15 cellular contexts compared by ENCODE assay signal in genomic region chr2:189261431-189261841, GRCh38.
DNase-seq lines count a peak whose midpoint lies in the region; ATAC-seq, FAIRE-seq and TF ChIP-seq lines count a peak whose summit lies in the region.
"Had no signal": no experiment of that assay in that cellular context is flagged by ENCODE, and none has a peak within 500 bp of the region (broad histone marks: within the 10 kb centered on the region; RNA-seq: fewer than 3 reads in every experiment).

No MANE protein-coding gene starts in this region.

- TF ChIP-seq CTCF in RWPE1 (conservative IDR thresholded peaks at IDR 0.05; ENCODE audit: low read depth) (no peak), H1 (IDR thresholded peaks at IDR 0.05; ENCODE audit: control extremely low read depth in 1 of 3, insufficient read depth in 1 of 3, low read depth in 1 of 3, low read length in 3 of 3) (no peak), GM10266 (IDR thresholded peaks at IDR 0.05; ENCODE audit: control insufficient read depth, insufficient read depth, low read depth, missing control alignments) (no peak), endodermal cell (conservative IDR thresholded peaks at IDR 0.05) (no peak)

- H4K8ac ChIP-seq in H1 (ENCODE audit: extremely low read depth, insufficient read depth, low read length), result no peak overlapping the region

- TF ChIP-seq RAD21 in H1 (IDR thresholded peaks at IDR 0.05 in 1 of 2, conservative IDR thresholded peaks at IDR 0.05 in 1 of 2; ENCODE audit: low read depth in 2 of 2, low read length in 2 of 2), result no peak

- no peak overlapping the region for H4K5ac ChIP-seq in H1 (ENCODE audit: insufficient read length, low read depth, low read length)

- no peak overlapping the region for H3K27ac ChIP-seq in RWPE1
- H3K27ac ChIP-seq in H1 (ENCODE audit: low read depth, low read length), result no peak overlapping the region
- H3K27ac ChIP-seq in naive thymus-derived CD4-positive, alpha-beta T cell (ENCODE audit: low read depth, low read length), result no peak overlapping the region
- no peak overlapping the region for H3K27ac ChIP-seq in endodermal cell (ENCODE audit: low read depth, low read length)
- H3K27ac ChIP-seq: adrenal gland had no signal

- no peak for TF ChIP-seq EP300 in H1 (IDR thresholded peaks at IDR 0.05; ENCODE audit: borderline replicate concordance in 1 of 2, low read depth in 2 of 2, low read length in 2 of 2)

- H3K9ac ChIP-seq in H1 (replicated peaks in 1 of 4; ENCODE audit: extremely low read depth in 1 of 4, low read depth in 3 of 4, low read length in 3 of 4), result no peak overlapping the region
- H3K9ac ChIP-seq in endodermal cell (ENCODE audit: extremely low read depth, low read length, poor library complexity, severe bottlenecking), result no peak overlapping the region

- TF ChIP-seq POLR2A in H1 (IDR thresholded peaks at IDR 0.05; ENCODE audit: control extremely low read depth in 1 of 2, low read depth in 2 of 2, low read length in 2 of 2), result no peak

- no peak overlapping the region for H3K56ac ChIP-seq in H1 (replicated peaks; ENCODE audit: insufficient read length, low read depth, low read length)

- peak overlapping the region in 5 of 10 donors; percentile 4 to 33 (median 27) for H3K4me3 Mint-ChIP-seq in naive thymus-derived CD4-positive, alpha-beta T cell
- H3K4me3 Mint-ChIP-seq in endodermal cell, result no peak overlapping the region
- H3K4me3 Mint-ChIP-seq: activated CD4-positive, alpha-beta memory T cell treated with anti-CD3 and anti-CD28 coated beads for 36 hours had no signal

- H3K14ac ChIP-seq in H1 (ENCODE audit: insufficient read length), result no peak overlapping the region

- H4K20me1 ChIP-seq in H1 (replicated peaks in 1 of 2; ENCODE audit: control insufficient read depth in 1 of 2, insufficient read depth in 2 of 2, low read length in 2 of 2), result no peaks in the 10 kb centered on the region

- H3K36me3 Mint-ChIP-seq in naive thymus-derived CD4-positive, alpha-beta T cell, result peaks cover 0 to 3% (median 0%) of the 10 kb centered on the region in 5 donors
- no peaks in the 10 kb centered on the region for H3K36me3 Mint-ChIP-seq in endodermal cell (ENCODE audit: low read depth)
- H3K36me3 Mint-ChIP-seq: activated CD4-positive, alpha-beta memory T cell treated with anti-CD3 and anti-CD28 coated beads for 36 hours had no signal

- no peak overlapping the region for H2BK15ac ChIP-seq in H1 (ENCODE audit: low read length)

- intact Hi-C loops in naive thymus-derived CD4-positive, alpha-beta T cell (cut with micrococcal nuclease), result no loop called here

- H3K4me2 ChIP-seq in H1 (ENCODE audit: insufficient read depth in 1 of 2, low read depth in 2 of 2, low read length in 2 of 2), result no peak overlapping the region

- no peak for FAIRE-seq in H1 (lab: Jason Lieb, UNC)
- FAIRE-seq: GM12878 had no signal

- peaks cover 0 to 7% (median 0%) of the 10 kb centered on the region in 11 donors for H3K9me3 Mint-ChIP-seq in naive thymus-derived CD4-positive, alpha-beta T cell
- H3K9me3 Mint-ChIP-seq in endodermal cell, result peaks cover 10% of the 10 kb centered on the region

- no peak overlapping the region for H2BK5ac ChIP-seq in H1 (ENCODE audit: low read depth, low read length)

- peak overlapping the region in 2 of 9 donors; percentile 11 to 12 for H3K27ac Mint-ChIP-seq in naive thymus-derived CD4-positive, alpha-beta T cell
- H3K27ac Mint-ChIP-seq in endodermal cell, result no peak overlapping the region
- H3K27ac Mint-ChIP-seq: activated CD4-positive, alpha-beta memory T cell treated with anti-CD3 and anti-CD28 coated beads for 36 hours had no signal

- no peak overlapping the region for H2BK12ac ChIP-seq in H1 (ENCODE audit: low read depth, low read length)

- no peak overlapping the region for H3K4ac ChIP-seq in H1 (replicated peaks; ENCODE audit: insufficient read length, low read depth, low read length)

- peak; percentile 44 for ATAC-seq in naive thymus-derived CD4-positive, alpha-beta T cell
- ATAC-seq: GM12878 had no signal

- H2AFZ ChIP-seq in H1 (ENCODE audit: low read length), result peak overlapping the region; percentile 30; the same call in 1 of the 2 replicates

- no peak overlapping the region for H3K23ac ChIP-seq in H1 (ENCODE audit: insufficient read length)

- H3K27me3 Mint-ChIP-seq in naive thymus-derived CD4-positive, alpha-beta T cell, result no peaks in the 10 kb centered on the region
- H3K27me3 Mint-ChIP-seq in endodermal cell (ENCODE audit: insufficient read depth), result no peaks in the 10 kb centered on the region
- H3K27me3 Mint-ChIP-seq: activated CD4-positive, alpha-beta memory T cell treated with anti-CD3 and anti-CD28 coated beads for 36 hours had no signal

- H3K18ac ChIP-seq in H1 (ENCODE audit: extremely low read depth, low read length), result no peak overlapping the region

- H2BK20ac ChIP-seq in H1 (ENCODE audit: low read length), result no peak overlapping the region

- H3K4me3 ChIP-seq in H1 (ENCODE audit: extremely low read depth in 1 of 4, insufficient read depth in 2 of 4, low read depth in 3 of 4, low read length in 4 of 4) (no peak overlapping the region), endodermal cell (ENCODE audit: low read length) (no peak overlapping the region)
- H3K4me3 ChIP-seq in naive thymus-derived CD4-positive, alpha-beta T cell (ENCODE audit: low read length), result no peak overlapping the region
- H3K4me3 ChIP-seq: adrenal gland, GM12878 had no signal

- WGBS in H1 (ENCODE audit: extremely low coverage in 1 of 2, insufficient coverage in 1 of 2, insufficient read length in 1 of 2, insufficient replicate concordance in 2 of 2, low coverage in 1 of 2, low lambda C conversion rate in 2 of 2, missing lambda C conversion rate in 1 of 2), 2 experiments, result 88% methylated on average over 2 of the region's 2 CpGs; no CpG with 5 or more reads in 1 of the 2 experiments
- 63 to 79% methylated on average over 1 to 2 of the region's 2 CpGs for WGBS in endodermal cell (ENCODE audit: insufficient coverage in 1 of 2, insufficient read length in 1 of 2), 2 experiments

- H3K9me3 ChIP-seq in H1 (ENCODE audit: insufficient read depth in 2 of 2, low read depth in 1 of 2, low read length in 1 of 2) (0 out of 4 replicates have a peak, but pooled peaks cover 0 to 4% of the 10 kb centered on the region in 2 experiments), endodermal cell (ENCODE audit: control insufficient read depth, low read length) (peaks cover 13% of the 10 kb centered on the region)
- H3K9me3 ChIP-seq in naive thymus-derived CD4-positive, alpha-beta T cell (ENCODE audit: control insufficient read depth in 2 of 3, low read length in 3 of 3), result peaks cover 0 to 4% (median 0%) of the 10 kb centered on the region in 3 experiments
- H3K9me3 ChIP-seq: adrenal gland had no signal

- POLR2A ChIA-PET in RWPE1 (lab: Yijun Ruan, JAX; ENCODE audit: low non-redundant PET) (no interaction called here), H1 (lab: Charles Lee; ENCODE audit: partially characterized antibody) (no interaction called here)
- POLR2A ChIA-PET in naive thymus-derived CD4-positive, alpha-beta T cell (lab: Charles Lee), result no interaction called here

- H3K36me3 ChIP-seq in H1 (ENCODE audit: control insufficient read depth in 2 of 4, insufficient read depth in 4 of 4, low read length in 3 of 4), result no peaks in the 10 kb centered on the region
- no peaks in the 10 kb centered on the region for H3K36me3 ChIP-seq in naive thymus-derived CD4-positive, alpha-beta T cell (ENCODE audit: control insufficient read depth in 2 of 3, insufficient read depth in 3 of 3, low read length in 3 of 3)
- H3K36me3 ChIP-seq in endodermal cell (ENCODE audit: control insufficient read depth, insufficient read depth, low read length), result no peaks in the 10 kb centered on the region
- H3K36me3 ChIP-seq: adrenal gland had no signal

- no peaks in the 10 kb centered on the region for H3K79me1 ChIP-seq in H1 (ENCODE audit: low read depth, low read length)

- no peaks in the 10 kb centered on the region for H3K23me2 ChIP-seq in H1 (ENCODE audit: low read depth, low read length)

- H2BK120ac ChIP-seq in H1 (replicated peaks; ENCODE audit: low read depth, low read length), result no peak overlapping the region

- DNase-seq in GM03348 (ENCODE audit: low spot score), result peak; percentile 18
- peak; percentile 34 for DNase-seq in RWPE1 (ENCODE audit: low spot score)
- DNase-seq in H1 (ENCODE audit: low read depth in 1 of 2, low spot score in 2 of 2), result no peak
- DNase-seq in naive thymus-derived CD4-positive, alpha-beta T cell, result peak in 4 of 9 donors; percentile 3 to 8 (median 4)
- no peak for DNase-seq in GM10266 (ENCODE audit: extremely low spot score)
- no peak for DNase-seq in NCI-H2196 (lab: John Stamatoyannopoulos, UW; ENCODE audit: unreplicated experiment)
- no peak for DNase-seq in endodermal cell
- no peak for DNase-seq in OCI-M2 (lab: John Stamatoyannopoulos, UW; ENCODE audit: unreplicated experiment)
- DNase-seq: activated CD4-positive, alpha-beta memory T cell treated with anti-CD3 and anti-CD28 coated beads for 36 hours; islet precursor cell; MV-4-11; NCI-H526; stimulated activated CD4-positive, alpha-beta T cell treated with anti-CD3 and anti-CD28 coated beads, Interleukin-15, amount 100 ng/mL, for 24 hours had no signal

- H3K4me1 ChIP-seq in H1 (replicated peaks in 1 of 4; ENCODE audit: control insufficient read depth in 3 of 4, insufficient read depth in 4 of 4, low read length in 3 of 4), result peaks cover 0 to 2% (median 0%) of the 10 kb centered on the region in 4 experiments; a peak in 1 of 7 replicates
- H3K4me1 ChIP-seq in naive thymus-derived CD4-positive, alpha-beta T cell (ENCODE audit: control insufficient read depth in 2 of 2, insufficient read depth in 2 of 2, low read length in 2 of 2), result no peaks in the 10 kb centered on the region
- H3K4me1 ChIP-seq in endodermal cell (ENCODE audit: control insufficient read depth, insufficient read depth, low read length), result no peaks in the 10 kb centered on the region

- no peaks in the 10 kb centered on the region for H3K79me2 ChIP-seq in H1 (ENCODE audit: control insufficient read depth in 1 of 2, insufficient read depth in 2 of 2, low read length in 2 of 2)

- H3K27me3 ChIP-seq in H1 (replicated peaks in 1 of 4; ENCODE audit: control insufficient read depth in 3 of 4, extremely low read depth in 1 of 4, insufficient read depth in 3 of 4, low read length in 3 of 4), result no peaks in the 10 kb centered on the region
- no peaks in the 10 kb centered on the region for H3K27me3 ChIP-seq in naive thymus-derived CD4-positive, alpha-beta T cell (ENCODE audit: control insufficient read depth in 2 of 2, insufficient read depth in 2 of 2, low read length in 2 of 2)
- no peaks in the 10 kb centered on the region for H3K27me3 ChIP-seq in endodermal cell (ENCODE audit: control insufficient read depth, insufficient read depth, low read length, poor library complexity, severe bottlenecking)
- H3K27me3 ChIP-seq: adrenal gland had no signal

- H4K91ac ChIP-seq in H1 (replicated peaks; ENCODE audit: insufficient read length, low read length), result peak overlapping the region; percentile 81

- no peak overlapping the region for H2AK5ac ChIP-seq in H1 (ENCODE audit: low read depth, low read length)

- peaks cover 0 to 22% (median 11%) of the 10 kb centered on the region in 7 donors for H3K4me1 Mint-ChIP-seq in naive thymus-derived CD4-positive, alpha-beta T cell
- H3K4me1 Mint-ChIP-seq in endodermal cell, result no peaks in the 10 kb centered on the region

- CTCF ChIA-PET in RWPE1 (lab: Yijun Ruan, JAX) (interaction anchor here (0.7 kb wide), 1 partner anchor 226 kb away, joined by 3 read pairs; no protein-coding TSS in a partner anchor), H1 (lab: Charles Lee; ENCODE audit: partially characterized antibody) (interaction anchor here (1.3 kb wide), 1 partner anchor 118 kb away, joined by 7 read pairs; no protein-coding TSS in a partner anchor)
- CTCF ChIA-PET in naive thymus-derived CD4-positive, alpha-beta T cell (lab: Charles Lee), result no interaction called here

Comparison
In these comparisons a context has a peak if more than half of its experiments do, and no peak if none do; other contexts are left out.
1. DNase-seq: peak in GM03348 (single experiment) and RWPE1 (single experiment); none in H1 (0 of 2), GM10266 (single experiment), NCI-H2196 (single experiment), endodermal cell (single experiment) and OCI-M2 (single experiment).